Comparison of ENCODE assay signal across 10 cellular contexts in the genomic region with DNA sequence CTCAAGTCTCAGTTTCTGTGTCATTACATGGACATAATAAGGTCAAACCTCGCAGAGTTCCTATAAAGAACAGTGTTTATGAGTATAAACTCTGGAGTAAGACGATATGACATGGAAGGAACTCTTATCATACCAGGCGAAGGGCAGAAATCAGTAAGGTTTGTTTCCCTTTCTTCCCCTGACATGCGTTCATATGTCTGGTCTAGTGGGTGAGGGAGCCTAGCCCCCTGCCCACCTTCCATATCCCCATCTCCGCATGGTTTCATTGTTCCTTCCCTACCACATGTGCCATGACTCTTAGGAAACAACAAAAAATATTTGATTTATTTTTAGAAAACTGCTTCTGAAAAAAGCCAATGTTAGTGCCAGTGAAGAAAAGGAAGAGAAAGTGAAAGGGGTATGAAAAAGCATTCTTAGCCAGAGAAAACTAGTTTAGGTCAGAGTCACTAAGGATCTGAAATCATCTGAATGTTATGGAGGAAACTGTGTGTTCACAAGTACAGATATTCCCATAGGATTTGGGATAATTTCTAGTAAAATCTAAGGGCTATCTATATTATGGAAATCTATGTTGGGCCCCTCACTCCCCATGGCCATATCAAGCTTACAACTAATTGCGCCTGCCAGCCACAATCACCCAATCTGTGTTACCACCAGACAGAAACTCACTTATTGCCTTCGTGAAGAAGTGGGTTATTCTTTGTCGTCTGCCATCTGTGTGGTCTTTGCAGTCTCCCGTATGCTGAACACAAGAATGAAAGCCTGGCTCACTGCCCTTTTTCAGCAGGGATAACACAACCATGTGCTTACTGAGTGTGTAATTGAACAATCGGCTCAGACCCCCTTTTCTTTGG. TPM values are rescaled to one million over a fixed set of nuclear protein-coding genes. Genes with fewer than 3 reads are reported as not detected.
DNase-seq lines count a peak whose midpoint lies in the region; ATAC-seq, FAIRE-seq and TF ChIP-seq lines count a peak whose summit lies in the region.
"Had no signal": no experiment of that assay in that cellular context is flagged by ENCODE, and none has a peak within 500 bp of the region (broad histone marks: within the 10 kb centered on the region; RNA-seq: fewer than 3 reads in every experiment).

No MANE protein-coding gene starts in this region.

- TF ChIP-seq CTCF in stomach (IDR thresholded peaks at IDR 0.05), result no peak

- H3K27me3 Mint-ChIP-seq in memory B cell, result no peaks in the 10 kb centered on the region

- 60 to 77% (median 69%) methylated on average over 10 of the region's 10 CpGs for WGBS in stomach, 5 donors

- no peak for DNase-seq in GM18507 (ENCODE audit: extremely low spot score, insufficient read length, low read depth)
- DNase-seq in NCI-H524 treated with DMSO at 0.1 percent for 48 hours (lab: John Stamatoyannopoulos, UW), result peak; percentile 10
- DNase-seq in memory B cell (ENCODE audit: low spot score in 2 of 2), result no peak
- DNase-seq in Kasumi-1 (lab: John Stamatoyannopoulos, UW), result no peak
- no peak for DNase-seq in NCI-H1105 treated with DMSO at 0.1 percent for 48 hours (lab: John Stamatoyannopoulos, UW)
- DNase-seq in activated CD4-positive, CD25-positive, alpha-beta regulatory T cell (lab: John Stamatoyannopoulos, UW), result no peak
- no peak for DNase-seq in stomach
- DNase-seq: mucosa of descending colon had no signal

- TF ChIP-seq EP300 in stomach (IDR thresholded peaks at IDR 0.05), result no peak

- H3K27ac ChIP-seq in stomach, result no peak overlapping the region

- TF ChIP-seq POLR2A in stomach (IDR thresholded peaks at IDR 0.05), result no peak

- FAIRE-seq in GM18507 (lab: Jason Lieb, UNC), result peak; percentile 76

- peak overlapping the region; percentile 80 for H3K27ac Mint-ChIP-seq in memory B cell

- peak overlapping the region; percentile 76 for H3K4me3 Mint-ChIP-seq in memory B cell

- ATAC-seq in GM21723 (IDR thresholded peaks at IDR 0.05; ENCODE audit: unreplicated experiment) (peak; percentile 69), memory B cell (ENCODE audit: low read depth) (peak; percentile 73)
- ATAC-seq: mucosa of descending colon had no signal

- H3K4me3 ChIP-seq in stomach, result no peak overlapping the region
- H3K4me3 ChIP-seq: mucosa of descending colon had no signal

- H3K9me3 Mint-ChIP-seq in memory B cell, result no peaks in the 10 kb centered on the region

- peaks cover 14% of the 10 kb centered on the region for H3K4me1 Mint-ChIP-seq in memory B cell

- no peaks in the 10 kb centered on the region for H3K36me3 Mint-ChIP-seq in memory B cell

- peaks cover 0 to 4% (median 0%) of the 10 kb centered on the region in 4 donors for H3K4me1 ChIP-seq in stomach

- H3K9me3 ChIP-seq in stomach, result no peaks in the 10 kb centered on the region
- H3K9me3 ChIP-seq: mucosa of descending colon had no signal

- H3K27me3 ChIP-seq in stomach, result no peaks in the 10 kb centered on the region

- intact Hi-C loops in stomach (cut with DNase I; ENCODE audit: low total_unique reads), result no loop called here

- H3K36me3 ChIP-seq in stomach, result no peaks in the 10 kb centered on the region

RNA-seq across cellular contexts. Expression of a gene that starts 19.9 kb away (rescaled TPM):
- total RNA-seq in stomach, result not detected
- polyA plus RNA-seq in stomach, result not detected
- total RNA-seq: dermis microvascular lymphatic vessel endothelial cell, mucosa of descending colon had no signal
